ENCODE assay signal across 9 cellular contexts in the genomic region with DNA sequence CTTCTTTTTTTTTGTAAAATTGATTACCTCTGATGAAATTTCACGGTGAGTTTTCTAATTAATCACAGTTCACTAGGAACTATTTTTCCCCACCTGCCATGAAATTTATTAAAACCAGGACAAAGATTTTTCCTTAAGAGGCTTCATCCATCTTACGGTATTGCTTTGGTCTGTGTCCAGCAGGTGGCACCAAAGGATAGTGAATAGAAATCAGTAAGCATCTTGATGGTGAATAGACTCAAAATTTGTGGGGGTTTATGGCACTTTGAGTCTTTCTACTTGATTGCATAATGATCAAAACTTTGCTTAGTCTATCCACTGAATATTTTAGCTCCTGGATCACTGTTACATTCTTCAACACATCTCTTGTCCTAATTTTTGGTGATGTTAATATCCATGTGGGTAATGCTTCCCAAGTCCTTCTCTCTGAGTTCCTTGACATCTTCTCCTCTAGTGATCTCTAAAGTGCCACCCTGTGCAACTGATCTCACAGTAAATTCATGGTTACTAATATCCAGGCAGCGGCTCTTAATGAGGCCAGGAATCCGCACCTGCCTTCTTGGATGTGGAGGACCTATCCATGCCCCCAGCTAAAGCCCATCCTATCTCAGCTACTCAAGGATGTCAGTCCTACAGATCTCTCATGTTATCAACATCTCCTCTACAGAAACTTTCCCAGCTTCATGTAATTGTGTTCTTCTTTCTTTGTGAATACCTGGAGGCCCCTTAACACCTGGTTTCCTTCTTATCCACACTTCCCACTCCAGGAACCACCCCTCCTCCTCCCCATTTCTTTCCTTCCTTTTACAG. TPM values are rescaled to one million over a fixed set of nuclear protein-coding genes. Genes with fewer than 3 reads are reported as not detected.
DNase-seq lines count a peak whose midpoint lies in the region; ATAC-seq and TF ChIP-seq lines count a peak whose summit lies in the region.
"Had no signal": no experiment of that assay in that cellular context is flagged by ENCODE, and none has a peak within 500 bp of the region (broad histone marks: within the 10 kb centered on the region; RNA-seq: fewer than 3 reads in every experiment).

No MANE protein-coding gene starts in this region.

- H3K4me1 ChIP-seq in osteoblast (ENCODE audit: insufficient read depth, low read length) (no peaks in the 10 kb centered on the region), upper lobe of left lung (no peaks in the 10 kb centered on the region)

- H3K27ac ChIP-seq in osteoblast (ENCODE audit: low read depth, low read length) (no peak overlapping the region), upper lobe of left lung (no peak overlapping the region)

- TF ChIP-seq EP300 in upper lobe of left lung (IDR thresholded peaks at IDR 0.05): no peak

- no peaks in the 10 kb centered on the region for H3K79me2 ChIP-seq in osteoblast (ENCODE audit: insufficient read depth, low read length)

- H3K27ac Mint-ChIP-seq in activated T-helper 1 cell treated with anti-CD3 and anti-CD28 coated beads, Interleukin-12 subunit alpha, Interleukin-12 subunit beta, Interleukin-2, Interleukin-4 antibody, amounts not matched to agents 30 ng/mL and 10 ng/mL and 1 ng/mL, durations not matched to agents 14 hours and 24 hours and 36 hours: no peak overlapping the region

- H3K9me3 ChIP-seq in osteoblast (ENCODE audit: low read depth, low read length): no peaks in the 10 kb centered on the region
- H3K9me3 ChIP-seq in upper lobe of left lung: peaks cover 0 to 10% (median 0%) of the 10 kb centered on the region in 4 donors

- no peaks in the 10 kb centered on the region for H3K36me3 ChIP-seq in osteoblast (ENCODE audit: insufficient read depth, low read length)
- no peaks in the 10 kb centered on the region for H3K36me3 ChIP-seq in upper lobe of left lung

- H3K27me3 ChIP-seq in osteoblast (ENCODE audit: insufficient read depth, low read length): peaks cover 16% of the 10 kb centered on the region
- no peaks in the 10 kb centered on the region for H3K27me3 ChIP-seq in upper lobe of left lung

- H3K4me1 Mint-ChIP-seq in activated T-helper 1 cell treated with anti-CD3 and anti-CD28 coated beads, Interleukin-12 subunit alpha, Interleukin-12 subunit beta, Interleukin-2, Interleukin-4 antibody, amounts not matched to agents 30 ng/mL and 10 ng/mL and 1 ng/mL, durations not matched to agents 14 hours and 24 hours and 36 hours (ENCODE audit: low read depth): no peaks in the 10 kb centered on the region

- no peak for TF ChIP-seq POLR2A in upper lobe of left lung (IDR thresholded peaks at IDR 0.05)

- no peak overlapping the region for H3K4me2 ChIP-seq in osteoblast (ENCODE audit: insufficient read depth, low read length)

- TF ChIP-seq CTCF in GM12872 (IDR thresholded peaks at IDR 0.05; ENCODE audit: insufficient read depth, low read depth, low read length) (peak; percentile 61), LNCAP (IDR thresholded peaks at IDR 0.05) (peak; percentile 71), osteoblast (IDR thresholded peaks at IDR 0.05; ENCODE audit: extremely low read depth, low read depth, low read length) (peak; percentile 68), upper lobe of left lung (IDR thresholded peaks at IDR 0.05) (peak; percentile 48 to 81 (median 70))

- peaks cover 10% of the 10 kb centered on the region for H3K9me3 Mint-ChIP-seq in activated T-helper 1 cell treated with anti-CD3 and anti-CD28 coated beads, Interleukin-12 subunit alpha, Interleukin-12 subunit beta, Interleukin-2, Interleukin-4 antibody, amounts not matched to agents 30 ng/mL and 10 ng/mL and 1 ng/mL, durations not matched to agents 14 hours and 24 hours and 36 hours

- peak in 1 of 2 donors; percentile 72 for ATAC-seq in upper lobe of left lung (ENCODE audit: low FRiP score in 2 of 2)
- no peak for ATAC-seq in GM19351 (IDR thresholded peaks at IDR 0.05; ENCODE audit: unreplicated experiment)

- H2AFZ ChIP-seq in osteoblast (ENCODE audit: low read length): no peak overlapping the region

- WGBS in upper lobe of left lung, 2 donors: 37 to 40% methylated on average over 4 of the region's 4 CpGs

- no peaks in the 10 kb centered on the region for H4K20me1 ChIP-seq in osteoblast (ENCODE audit: insufficient read depth, low read length)

- H3K4me3 Mint-ChIP-seq in activated T-helper 1 cell treated with anti-CD3 and anti-CD28 coated beads, Interleukin-12 subunit alpha, Interleukin-12 subunit beta, Interleukin-2, Interleukin-4 antibody, amounts not matched to agents 30 ng/mL and 10 ng/mL and 1 ng/mL, durations not matched to agents 14 hours and 24 hours and 36 hours: no peak overlapping the region

- DNase-seq in RPMI7951 (ENCODE audit: low read depth) (peak; percentile 71), fibroblast of the conjunctiva (ENCODE audit: low read depth) (peak; percentile 83), osteoblast (ENCODE audit: insufficient read length, low spot score, missing footprints) (peak; percentile 84), upper lobe of left lung (peak in 1 of 2 donors; percentile 51)
- DNase-seq in activated T-helper 1 cell treated with anti-CD3 and anti-CD28 coated beads, Interleukin-12 subunit alpha, Interleukin-12 subunit beta, Interleukin-2, Interleukin-4 antibody, amounts not matched to agents 30 ng/mL and 10 ng/mL and 1 ng/mL, durations not matched to agents 14 hours and 24 hours and 36 hours (ENCODE audit: low spot score): peak; percentile 17

- H3K4me3 ChIP-seq in osteoblast (ENCODE audit: insufficient read depth, low read length): no peak overlapping the region
- no peak overlapping the region for H3K4me3 ChIP-seq in upper lobe of left lung

- intact Hi-C loops in activated T-helper 1 cell treated with anti-CD3 and anti-CD28 coated beads, Interleukin-12 subunit alpha, Interleukin-12 subunit beta, Interleukin-2, Interleukin-4 antibody, amounts not matched to agents 30 ng/mL and 10 ng/mL and 1 ng/mL, durations not matched to agents 14 hours and 24 hours and 36 hours (cut with micrococcal nuclease): loop anchor here (1.0 to 2.0 kb wide), 3 partner anchors 648 to 966 kb away; a partner anchor contains a TSS

- no peaks in the 10 kb centered on the region for H3K27me3 Mint-ChIP-seq in activated T-helper 1 cell treated with anti-CD3 and anti-CD28 coated beads, Interleukin-12 subunit alpha, Interleukin-12 subunit beta, Interleukin-2, Interleukin-4 antibody, amounts not matched to agents 30 ng/mL and 10 ng/mL and 1 ng/mL, durations not matched to agents 14 hours and 24 hours and 36 hours (ENCODE audit: insufficient read depth)

- H3K36me3 Mint-ChIP-seq in activated T-helper 1 cell treated with anti-CD3 and anti-CD28 coated beads, Interleukin-12 subunit alpha, Interleukin-12 subunit beta, Interleukin-2, Interleukin-4 antibody, amounts not matched to agents 30 ng/mL and 10 ng/mL and 1 ng/mL, durations not matched to agents 14 hours and 24 hours and 36 hours (ENCODE audit: low read depth): no peaks in the 10 kb centered on the region

RNA-seq across cellular contexts. Expression of a gene that starts 54.5 kb away (rescaled TPM):
- total RNA-seq in RPMI7951 (2014; rRNA removed; shearing (Covaris generic)): not detected in 2 replicates
- total RNA-seq in activated T-helper 1 cell treated with anti-CD3 and anti-CD28 coated beads, Interleukin-12 subunit alpha, Interleukin-12 subunit beta, Interleukin-2, Interleukin-4 antibody, amounts not matched to agents 30 ng/mL and 10 ng/mL and 1 ng/mL, durations not matched to agents 14 hours and 24 hours and 36 hours: not detected in 2 replicates
- total RNA-seq in osteoblast: not detected in 2 replicates
- total RNA-seq in upper lobe of left lung: 10 to 100 TPM in 1 of 6 donors, 1 to 10 TPM in 3, not detected in 2; 2.6 to 12.4 (median 3.6) TPM
- total RNA-seq: mononuclear cell had no signal
